8 cellular contexts compared by ENCODE assay signal in genomic region chr3:195442573-195443390, GRCh38. TPM values are rescaled to one million over a fixed set of nuclear protein-coding genes. Genes with fewer than 3 reads are reported as not detected.
DNase-seq lines count a peak whose midpoint lies in the region; ATAC-seq, FAIRE-seq and TF ChIP-seq lines count a peak whose summit lies in the region.

Gene ACAP2, minus strand, starts transcription at chr3:195443020. Its CDS starts 173 bp downstream, at chr3:195442847.

- H3K9me3 ChIP-seq in body of pancreas (no peaks in the 10 kb centered on the region), sigmoid colon (no peaks in the 10 kb centered on the region)

- peak; percentile 100 for DNase-seq in NCI-H2107 treated with DMSO at 0.1 percent for 48 hours (lab: John Stamatoyannopoulos, UW; ENCODE audit: unreplicated experiment)
- peak; percentile 99 to 100 (median 100) for DNase-seq in body of pancreas
- peak; percentile 87 for DNase-seq in iPS DF 19.7 (ENCODE audit: low read depth, low spot score)
- peak; percentile 100 for DNase-seq in sigmoid colon

- 0 to 1% methylated on average over 5 to 81 of the region's 106 CpGs for WGBS in body of pancreas, 2 donors
- WGBS in sigmoid colon, 2 donors, result 0 to 1% methylated on average over 106 of the region's 106 CpGs

- H3K4me3 ChIP-seq in body of pancreas, result peak within 1 kb of the TSS; percentile 88 to 97
- H3K4me3 ChIP-seq in sigmoid colon, result peak within 1 kb of the TSS; percentile 83 to 100 (median 90)

- H3K4me1 ChIP-seq in body of pancreas (peaks cover 31% of the 10 kb centered on the region), sigmoid colon (peaks cover 0 to 34% (median 19%) of the 10 kb centered on the region in 4 donors)

- TF ChIP-seq CTCF in 22Rv1 (IDR thresholded peaks at IDR 0.05), result no peak
- no peak for TF ChIP-seq CTCF in body of pancreas (IDR thresholded peaks at IDR 0.05)
- no peak for TF ChIP-seq CTCF in sigmoid colon (IDR thresholded peaks at IDR 0.05)

- H3K27ac ChIP-seq in 22Rv1 (peak within 1 kb of the TSS; percentile 84), body of pancreas (peak within 1 kb of the TSS; percentile 87 to 98 (median 92)), sigmoid colon (peak within 1 kb of the TSS; percentile 91 to 99 (median 96))

- TF ChIP-seq EP300 in sigmoid colon (IDR thresholded peaks at IDR 0.05), result no peak

- peak; percentile 68 for FAIRE-seq in TTC549 (lab: Jason Lieb, UNC)

- H3K36me3 ChIP-seq in body of pancreas (replicated peaks in 1 of 2; ENCODE audit: insufficient read depth in 1 of 2, low read depth in 2 of 2), result no peaks in the 10 kb centered on the region
- no peaks in the 10 kb centered on the region for H3K36me3 ChIP-seq in sigmoid colon

- H3K27me3 ChIP-seq in body of pancreas, result no peaks in the 10 kb centered on the region
- H3K27me3 ChIP-seq in sigmoid colon, result no peaks in the 10 kb centered on the region

- ATAC-seq in GM18520 (IDR thresholded peaks at IDR 0.05; ENCODE audit: unreplicated experiment) (peak; percentile 89), HG03064 (IDR thresholded peaks at IDR 0.05; ENCODE audit: low read depth, unreplicated experiment) (peak; percentile 85), body of pancreas (peak; percentile 96)

- peak; percentile 93 to 98 (median 95) for TF ChIP-seq POLR2A in body of pancreas (IDR thresholded peaks at IDR 0.05)
- peak; percentile 69 to 84 for TF ChIP-seq POLR2A in sigmoid colon (IDR thresholded peaks at IDR 0.05)

- intact Hi-C loops in body of pancreas (cut with DNase I), result no loop called here
- intact Hi-C loops in sigmoid colon (cut with DNase I), result loop anchor here (5.0 kb wide), 4 partner anchors 80 to 760 kb away; partner anchors contain the start of genes PPP1R2 and XXYLT1

RNA-seq across cellular contexts. Expression of gene ACAP2, which starts in this region (rescaled TPM):
- total RNA-seq in body of pancreas, result 10 to 100 TPM; 25.1 to 25.9 TPM
- 10 to 100 TPM; 28.0 to 57.1 (median 44.4) TPM for total RNA-seq in sigmoid colon
- 10 to 100 TPM; 12.0 to 15.6 (median 14.3) TPM for polyA plus RNA-seq in sigmoid colon

Comparison
In these comparisons a context has a peak if more than half of its experiments do, and no peak if none do; other contexts are left out.
1. Peak in every context shown above with its lines: DNase-seq, ATAC-seq, H3K4me3 ChIP-seq and H3K27ac ChIP-seq.